22 cellular contexts compared by ENCODE assay signal in genomic region chr12:51917746-51918453, GRCh38. TPM values are rescaled to one million over a fixed set of nuclear protein-coding genes. Genes with fewer than 3 reads are reported as not detected.
A peak's percentile ranks its signal among the peaks of the same experiment; 100 is the strongest.
DNase-seq lines count a peak whose midpoint lies in the region; ATAC-seq, FAIRE-seq and TF ChIP-seq lines count a peak whose summit lies in the region.
"Had no signal": no experiment of that assay in that cellular context is flagged by ENCODE, and none has a peak within 500 bp of the region (broad histone marks: within the 10 kb centered on the region; RNA-seq: fewer than 3 reads in every experiment).

No MANE protein-coding gene starts in this region.

- peak; percentile 75 for TF ChIP-seq EP300 in K562 (IDR thresholded peaks at IDR 0.05; ENCODE audit: low read length)
- TF ChIP-seq EP300 in HepG2 (IDR thresholded peaks at IDR 0.05; ENCODE audit: low read depth in 2 of 2, low read length in 2 of 2): no peak
- no peak for TF ChIP-seq EP300 in HepG2 (CRISPR knock-in tag; IDR thresholded peaks at IDR 0.05; ENCODE audit: borderline replicate concordance)

- no peak overlapping the region for H3K4me3 Mint-ChIP-seq in T-cell
- H3K4me3 Mint-ChIP-seq: activated CD4-positive, alpha-beta T cell treated with anti-CD3 and anti-CD28 coated beads, Interleukin-2, amount 10 ng/mL, durations not matched to agents 7 days and 5 days; stimulated activated naive CD8-positive, alpha-beta T cell treated with anti-CD3 and anti-CD28 coated beads, Interleukin-15, amount 100 ng/mL, for 72 hours had no signal

- intact Hi-C loops in K562 (cut with micrococcal nuclease): no loop called here
- intact Hi-C loops in HepG2 (cut with micrococcal nuclease; ENCODE audit: unreplicated experiment): no loop called here

- H3K4me3 ChIP-seq in K562 (no peak overlapping the region), HepG2 (replicated peaks in 1 of 3; ENCODE audit: insufficient read depth in 1 of 3, low read depth in 2 of 3, low read length in 3 of 3) (no peak overlapping the region), skeletal muscle tissue (ENCODE audit: low read length in 3 of 3) (no peak overlapping the region)
- H3K4me3 ChIP-seq: right lobe of liver, SK-N-MC had no signal

- peaks cover 0 to 3% (median 0%) of the 10 kb centered on the region in 3 donors for H3K4me1 Mint-ChIP-seq in T-cell

- no peak overlapping the region for H3K27ac Mint-ChIP-seq in T-cell
- H3K27ac Mint-ChIP-seq: activated CD4-positive, alpha-beta T cell treated with anti-CD3 and anti-CD28 coated beads, Interleukin-2, amount 10 ng/mL, durations not matched to agents 7 days and 5 days had no signal

- BruUV-seq in K562 (replicated peaks; lab: Mats Ljungman, UMichigan) (no TSS peak), HepG2 (replicated peaks; lab: Mats Ljungman, UMichigan) (no TSS peak)

- WGBS in K562 (ENCODE audit: insufficient coverage, low coverage, missing lambda C conversion rate): under 1% methylated on average over 16 of the region's 16 CpGs
- 29% methylated on average over 10 of the region's 16 CpGs for WGBS in HepG2 (ENCODE audit: low lambda C conversion rate)

- FAIRE-seq in K562 (lab: Jason Lieb, UNC): peak; percentile 76
- no peak for FAIRE-seq in HepG2 (lab: Jason Lieb, UNC)
- FAIRE-seq: urothelium cell line had no signal

- H3K79me2 ChIP-seq in K562 (ENCODE audit: control insufficient read depth, insufficient read depth, low read length) (no peaks in the 10 kb centered on the region), HepG2 (ENCODE audit: insufficient read depth, low read length) (no peaks in the 10 kb centered on the region)

- ATAC-seq in K562 (peak; percentile 80), HepG2 (peak; percentile 55; the same call in 2 of the 3 replicates), T-cell (replicated peaks in 1 of 4) (no peak), GM18870 (IDR thresholded peaks at IDR 0.05; ENCODE audit: unreplicated experiment) (no peak)
- ATAC-seq: stimulated activated naive CD8-positive, alpha-beta T cell treated with anti-CD3 and anti-CD28 coated beads, Interleukin-15, amount 100 ng/mL, for 72 hours had no signal

- H2AFZ ChIP-seq in K562 (ENCODE audit: low read depth, low read length) (no peak overlapping the region), HepG2 (ENCODE audit: low read length) (no peak overlapping the region)

- CTCF ChIA-PET in K562 (lab: Yijun Ruan, JAX; ENCODE audit: low intra/inter-chr PET ratio) (no interaction called here), HepG2 (lab: Yijun Ruan, JAX; ENCODE audit: low intra/inter-chr PET ratio, low total read pairs) (no interaction called here), T-cell (lab: Charles Lee) (no interaction called here)

- H3K4me1 ChIP-seq in K562 (replicated peaks in 1 of 2; ENCODE audit: control insufficient read depth in 2 of 2, insufficient read depth in 2 of 2, low read length in 2 of 2): peaks cover 21 to 41% of the 10 kb centered on the region in 2 experiments
- H3K4me1 ChIP-seq in HepG2 (ENCODE audit: insufficient read depth, low read length): peaks cover 29% of the 10 kb centered on the region
- H3K4me1 ChIP-seq in skeletal muscle tissue (ENCODE audit: control insufficient read depth in 3 of 3, insufficient read depth in 3 of 3, low read length in 3 of 3): peaks cover 38 to 74% (median 63%) of the 10 kb centered on the region in 3 donors

- H4K20me1 ChIP-seq in K562 (replicated peaks; ENCODE audit: control insufficient read depth, insufficient read depth, low read length): peaks cover 10% of the 10 kb centered on the region
- no peaks in the 10 kb centered on the region for H4K20me1 ChIP-seq in HepG2 (ENCODE audit: insufficient read depth, low read length)

- DNase-seq in OCI-M1 (lab: John Stamatoyannopoulos, UW) (peak; percentile 73), K562 (ENCODE audit: extremely low read depth in 1 of 4, low spot score in 3 of 4) (peak in 2 of 4 experiments; percentile 65 to 82), HepG2 (ENCODE audit: low spot score) (no peak), T-cell (no peak), mucosa of gallbladder (ENCODE audit: low spot score) (no peak)
- DNase-seq: activated CD4-positive, alpha-beta T cell treated with anti-CD3 and anti-CD28 coated beads, Interleukin-2, amount 10 ng/mL, durations not matched to agents 7 days and 5 days; activated CD8-positive, alpha-beta memory T cell treated with anti-CD3 and anti-CD28 coated beads, Interleukin-2, amount 50 U/mL, for 48 hours; activated naive CD4-positive, alpha-beta T cell; cerebellar nuclear complex; Karpas-422; NCI-H1092; NCI-H2107; NCI-H526; occipital lobe; stimulated activated CD4-positive, alpha-beta T cell treated with anti-CD3 and anti-CD28 coated beads, Interleukin-1b, Interleukin-23, amount 100 ng/mL, for 48 hours; stimulated activated naive CD8-positive, alpha-beta T cell treated with anti-CD3 and anti-CD28 coated beads, Interleukin-15, amount 100 ng/mL, for 72 hours had no signal

- H3K27me3 ChIP-seq in K562 (ENCODE audit: control insufficient read depth in 2 of 2, insufficient read depth in 2 of 2, low read length in 2 of 2) (no peaks in the 10 kb centered on the region; a peak in 1 of 5 replicates), HepG2 (ENCODE audit: control insufficient read depth in 1 of 2, insufficient read depth in 2 of 2, low read length in 2 of 2) (peaks cover 1 to 17% of the 10 kb centered on the region in 2 experiments; a peak in 3 of 5 replicates), skeletal muscle tissue (ENCODE audit: control insufficient read depth in 3 of 3, insufficient read depth in 3 of 3, low read length in 3 of 3) (no peaks in the 10 kb centered on the region)
- H3K27me3 ChIP-seq: right lobe of liver had no signal

- H3K27me3 Mint-ChIP-seq in T-cell: peaks cover under 1 to 2% of the 10 kb centered on the region in 2 donors
- H3K27me3 Mint-ChIP-seq: activated CD4-positive, alpha-beta T cell treated with anti-CD3 and anti-CD28 coated beads, Interleukin-2, amount 10 ng/mL, durations not matched to agents 7 days and 5 days had no signal

- in situ Hi-C loops in K562 (cut with MboI) (no loop called here), HepG2 (cut with HindIII; ENCODE audit: extremely low pct_ligation_motif_present, low pct_unique_long_range_greater_than_20kb) (no loop called here)

- POLR2A ChIA-PET in K562 (lab: Yijun Ruan, JAX): interaction anchor here (0.5 to 2.1 kb wide), 5 partner anchors 9 to 699 kb away, joined by 3 to 9 read pairs (median 4); no protein-coding TSS in a partner anchor
- POLR2A ChIA-PET in HepG2 (lab: Yijun Ruan, JAX): no interaction called here
- POLR2A ChIA-PET in T-cell (lab: Charles Lee): no interaction called here

- H3K36me3 Mint-ChIP-seq in T-cell: no peaks in the 10 kb centered on the region

- H3K9me3 ChIP-seq in K562 (replicated peaks; ENCODE audit: control insufficient read depth, insufficient read depth, low read depth, low read length) (no peaks in the 10 kb centered on the region), HepG2 (ENCODE audit: low read length) (no peaks in the 10 kb centered on the region), skeletal muscle tissue (ENCODE audit: control insufficient read depth in 3 of 3, low read length in 3 of 3) (no peaks in the 10 kb centered on the region)
- H3K9me3 ChIP-seq: right lobe of liver had no signal

- H3K9ac ChIP-seq in K562 (ENCODE audit: insufficient read depth in 1 of 2, low read depth in 2 of 2, low read length in 2 of 2): peak overlapping the region in 1 of 2 experiments; percentile 60; a peak in 2 of 4 replicates
- H3K9ac ChIP-seq in HepG2 (ENCODE audit: insufficient read depth, low read depth, low read length): no peak overlapping the region
- H3K9ac ChIP-seq in skeletal muscle tissue (ENCODE audit: low read depth in 1 of 3, low read length in 3 of 3): peak overlapping the region in 1 of 3 donors; percentile 33

- H3K9me1 ChIP-seq in K562 (ENCODE audit: control insufficient read depth, insufficient read depth, low read length): no peaks in the 10 kb centered on the region

- TF ChIP-seq CTCF in K562 (IDR thresholded peaks at IDR 0.05 in 2 of 3, conservative IDR thresholded peaks at IDR 0.05 in 1 of 3; ENCODE audit: insufficient read depth in 2 of 3, low read depth in 1 of 3, low read length in 3 of 3) (no peak), HepG2 (CRISPR knock-in tag; IDR thresholded peaks at IDR 0.05) (no peak)

- H3K36me3 ChIP-seq in K562 (ENCODE audit: control insufficient read depth, insufficient read depth, low read length) (no peaks in the 10 kb centered on the region), HepG2 (replicated peaks in 1 of 2; ENCODE audit: control insufficient read depth in 1 of 2, insufficient read depth in 2 of 2, low read length in 2 of 2) (no peaks in the 10 kb centered on the region), skeletal muscle tissue (ENCODE audit: control insufficient read depth in 3 of 3, insufficient read depth in 3 of 3, low read length in 3 of 3) (peaks cover 6 to 19% (median 13%) of the 10 kb centered on the region in 3 donors)
- H3K36me3 ChIP-seq: right lobe of liver had no signal

- TF ChIP-seq POLR2A in K562 (conservative IDR thresholded peaks at IDR 0.05): no peak
- no peak for TF ChIP-seq POLR2A in HepG2 (IDR thresholded peaks at IDR 0.05; ENCODE audit: insufficient read depth in 1 of 2, low read depth in 2 of 2, low read length in 2 of 2)

- no peak overlapping the region for H3K27ac ChIP-seq in K562 (ENCODE audit: extremely low read depth, low read depth, low read length)
- no peak overlapping the region for H3K27ac ChIP-seq in HepG2 (ENCODE audit: extremely low read length, insufficient read depth, low read length)
- H3K27ac ChIP-seq in skeletal muscle tissue (ENCODE audit: low read depth, low read length): peak overlapping the region; percentile 25
- H3K27ac ChIP-seq: right lobe of liver, SK-N-MC had no signal

- no peaks in the 10 kb centered on the region for H3K9me3 Mint-ChIP-seq in T-cell
- H3K9me3 Mint-ChIP-seq: activated CD4-positive, alpha-beta T cell treated with anti-CD3 and anti-CD28 coated beads, Interleukin-2, amount 10 ng/mL, durations not matched to agents 7 days and 5 days; stimulated activated naive CD8-positive, alpha-beta T cell treated with anti-CD3 and anti-CD28 coated beads, Interleukin-15, amount 100 ng/mL, for 72 hours had no signal

- H3K4me2 ChIP-seq in K562 (ENCODE audit: insufficient read depth, low read length) (peak overlapping the region; percentile 1; the same call in 1 of the 2 replicates), HepG2 (ENCODE audit: low read depth, low read length) (peak overlapping the region; percentile 1; the same call in 1 of the 2 replicates)

- TF ChIP-seq RAD21 in K562 (CRISPR knock-in tag; conservative IDR thresholded peaks at IDR 0.05 in 1 of 2, IDR thresholded peaks at IDR 0.05 in 1 of 2) (no peak), HepG2 (CRISPR knock-in tag; IDR thresholded peaks at IDR 0.05) (no peak)

RNA-seq across cellular contexts. Expression of gene ACVRL1, which starts 10.6 kb away (rescaled TPM):
- total RNA-seq in K562 (2011; cell fraction: chromatin; rRNA removed; ENCODE audit: low replicate concordance): 1.3 and 3.5 TPM in 2 replicates
- total RNA-seq in K562 (2011; cell fraction: nucleolus; rRNA removed): 2.1 and 2.7 TPM in 2 replicates
- 1.2 and 2.4 TPM in 2 replicates for total RNA-seq in K562 (2011; cell fraction: nucleoplasm; rRNA removed)
- total RNA-seq in K562 (2014; rRNA removed) (0.20 and 0.91 TPM in 2 replicates), K562 (2014; rRNA removed; fragmentation: Illumina TruSeq; extraction: Trizol) (0.06 and 0.22 TPM in 2 replicates), K562 (2015; rRNA removed; fragmentation: Illumina TruSeq; extraction: Trizol) (0.36 and 0.87 TPM in 2 replicates), K562 (2021) (1.3 and 1.4 TPM in 2 replicates), HepG2 (2016; rRNA removed; fragmentation: Illumina TruSeq; extraction: Trizol) (not detected in 2 replicates), skeletal muscle tissue (56.9 TPM), T-cell (under 1 TPM in 3 of 5 donors, not detected in 2; 0.16 to 0.58 (median 0.23) TPM), mucosa of gallbladder (37.1 TPM)
- polyA plus RNA-seq in K562 (2011; rRNA removed) (0.26 and 0.83 TPM in 2 replicates), K562 (2014; fragmentation: Illumina TruSeq; extraction: Trizol) (0.30 and 0.71 TPM in 2 replicates), K562 (2014; fragmentation: Nextera tagmentation; extraction: Ambion mirVana) (under 1 TPM; 0.07 to 0.11 TPM), K562 (2014; rRNA removed) (0.42 and 0.45 TPM in 2 replicates), HepG2 (2011; rRNA removed) (not detected in 2 replicates)
- polyA plus RNA-seq in K562 (2011; cell fraction: cytosol; rRNA removed): 0.39 and 0.47 TPM in 2 replicates
- 2.0 and 2.1 TPM in 2 replicates for polyA plus RNA-seq in K562 (2011; cell fraction: nucleus; rRNA removed)
- 1.2 and 5.1 TPM in 2 replicates for polyA plus RNA-seq in K562 (2012)
- 0.28 and 1.2 TPM in 2 replicates for polyA minus RNA-seq in K562 (2011; rRNA and poly(A)+ RNA removed)
- not detected in 2 replicates for polyA minus RNA-seq in K562 (2011; cell fraction: cytosol; rRNA and poly(A)+ RNA removed)
- 0.94 and 1.7 TPM in 2 replicates for polyA minus RNA-seq in K562 (2011; cell fraction: nucleus; rRNA and poly(A)+ RNA removed)
- total RNA-seq in HepG2 (2016; cell fraction: cytosol; rRNA removed; fragmentation: Illumina TruSeq; extraction: Trizol; ENCODE audit: low read depth): not detected in 2 replicates
- total RNA-seq in HepG2 (2016; cell fraction: insoluble cytoplasmic fraction; rRNA removed; fragmentation: Illumina TruSeq; extraction: Trizol): not detected in 2 replicates
- total RNA-seq in HepG2 (2016; cell fraction: membrane; rRNA removed; fragmentation: Illumina TruSeq; extraction: Trizol): not detected in 2 replicates
- total RNA-seq in HepG2 (2016; cell fraction: nucleus; rRNA removed; fragmentation: Illumina TruSeq; extraction: Trizol): not detected in 2 replicates
- polyA plus RNA-seq in HepG2 (2011; cell fraction: cytosol; rRNA removed): not detected in 2 replicates
- polyA plus RNA-seq in HepG2 (2011; cell fraction: nucleus; rRNA removed): not detected in 2 replicates
- polyA plus RNA-seq in HepG2 (2012): not detected in 2 replicates
- not detected in 2 replicates for polyA plus RNA-seq in HepG2 (2016; cell fraction: cytosol; fragmentation: Illumina TruSeq; extraction: Trizol; ENCODE audit: low read depth)
- polyA plus RNA-seq in HepG2 (2016; cell fraction: insoluble cytoplasmic fraction; fragmentation: Illumina TruSeq; extraction: Trizol; ENCODE audit: low read depth): not detected in 2 replicates
- polyA plus RNA-seq in HepG2 (2016; cell fraction: membrane; fragmentation: Illumina TruSeq; extraction: Trizol; ENCODE audit: low read depth): not detected in 2 replicates
- not detected in 2 replicates for polyA plus RNA-seq in HepG2 (2016; cell fraction: nucleus; fragmentation: Illumina TruSeq; extraction: Trizol; ENCODE audit: insufficient read depth, low read depth)
- polyA minus RNA-seq in HepG2 (2011; rRNA and poly(A)+ RNA removed; ENCODE audit: low replicate concordance): 0.05 TPM in 1 of 2 replicates, not detected in the other
- not detected in 2 replicates for polyA minus RNA-seq in HepG2 (2011; cell fraction: cytosol; rRNA and poly(A)+ RNA removed)
- not detected in 2 replicates for polyA minus RNA-seq in HepG2 (2011; cell fraction: nucleus; rRNA and poly(A)+ RNA removed)
- total RNA-seq: activated CD4-positive, alpha-beta T cell treated with anti-CD3 and anti-CD28 coated beads, Interleukin-2, amount 10 ng/mL, durations not matched to agents 7 days and 5 days had no signal

RNA-seq across cellular contexts. Expression of gene ANKRD33, which starts 30.0 kb away (rescaled TPM):
- total RNA-seq in K562 (2011; cell fraction: chromatin; rRNA removed; ENCODE audit: low replicate concordance): 0.21 and 0.51 TPM in 2 replicates
- total RNA-seq in K562 (2011; cell fraction: nucleolus; rRNA removed): 0.39 and 0.50 TPM in 2 replicates
- 0.31 and 0.37 TPM in 2 replicates for total RNA-seq in K562 (2011; cell fraction: nucleoplasm; rRNA removed)
- total RNA-seq in K562 (2014; rRNA removed) (not detected in 2 replicates), K562 (2014; rRNA removed; fragmentation: Illumina TruSeq; extraction: Trizol) (0.07 and 0.10 TPM in 2 replicates), K562 (2015; rRNA removed; fragmentation: Illumina TruSeq; extraction: Trizol) (0.11 and 0.23 TPM in 2 replicates), K562 (2021) (0.20 TPM in 1 of 2 replicates, not detected in the other), HepG2 (2016; rRNA removed; fragmentation: Illumina TruSeq; extraction: Trizol) (not detected in 2 replicates), skeletal muscle tissue (not detected), T-cell (not detected), mucosa of gallbladder (not detected)
- polyA plus RNA-seq in K562 (2011; rRNA removed) (0.06 and 0.08 TPM in 2 replicates), K562 (2014; fragmentation: Illumina TruSeq; extraction: Trizol) (0.04 TPM in 1 of 2 replicates, not detected in the other), K562 (2014; fragmentation: Nextera tagmentation; extraction: Ambion mirVana) (not detected), K562 (2014; rRNA removed) (0.11 TPM in 1 of 2 replicates, not detected in the other), HepG2 (2011; rRNA removed) (0.04 and 0.07 TPM in 2 replicates)
- 0.04 TPM in 1 of 2 replicates, not detected in the other for polyA plus RNA-seq in K562 (2011; cell fraction: cytosol; rRNA removed)
- 0.18 and 0.47 TPM in 2 replicates for polyA plus RNA-seq in K562 (2011; cell fraction: nucleus; rRNA removed)
- polyA plus RNA-seq in K562 (2012): 0.17 and 3.1 TPM in 2 replicates
- not detected in 2 replicates for polyA minus RNA-seq in K562 (2011; rRNA and poly(A)+ RNA removed)
- not detected in 2 replicates for polyA minus RNA-seq in K562 (2011; cell fraction: cytosol; rRNA and poly(A)+ RNA removed)
- polyA minus RNA-seq in K562 (2011; cell fraction: nucleus; rRNA and poly(A)+ RNA removed): 0.27 and 0.44 TPM in 2 replicates
- not detected in 2 replicates for total RNA-seq in HepG2 (2016; cell fraction: cytosol; rRNA removed; fragmentation: Illumina TruSeq; extraction: Trizol; ENCODE audit: low read depth)
- not detected in 2 replicates for total RNA-seq in HepG2 (2016; cell fraction: insoluble cytoplasmic fraction; rRNA removed; fragmentation: Illumina TruSeq; extraction: Trizol)
- total RNA-seq in HepG2 (2016; cell fraction: membrane; rRNA removed; fragmentation: Illumina TruSeq; extraction: Trizol): not detected in 2 replicates
- total RNA-seq in HepG2 (2016; cell fraction: nucleus; rRNA removed; fragmentation: Illumina TruSeq; extraction: Trizol): not detected in 2 replicates
- 0.03 and 0.04 TPM in 2 replicates for polyA plus RNA-seq in HepG2 (2011; cell fraction: cytosol; rRNA removed)
- 0.16 and 0.33 TPM in 2 replicates for polyA plus RNA-seq in HepG2 (2011; cell fraction: nucleus; rRNA removed)
- not detected in 2 replicates for polyA plus RNA-seq in HepG2 (2012)
- not detected in 2 replicates for polyA plus RNA-seq in HepG2 (2016; cell fraction: cytosol; fragmentation: Illumina TruSeq; extraction: Trizol; ENCODE audit: low read depth)
- polyA plus RNA-seq in HepG2 (2016; cell fraction: insoluble cytoplasmic fraction; fragmentation: Illumina TruSeq; extraction: Trizol; ENCODE audit: low read depth): not detected in 2 replicates
- polyA plus RNA-seq in HepG2 (2016; cell fraction: membrane; fragmentation: Illumina TruSeq; extraction: Trizol; ENCODE audit: low read depth): not detected in 2 replicates
- polyA plus RNA-seq in HepG2 (2016; cell fraction: nucleus; fragmentation: Illumina TruSeq; extraction: Trizol; ENCODE audit: insufficient read depth, low read depth): not detected in 2 replicates
- polyA minus RNA-seq in HepG2 (2011; rRNA and poly(A)+ RNA removed; ENCODE audit: low replicate concordance): 0.05 and 0.18 TPM in 2 replicates
- polyA minus RNA-seq in HepG2 (2011; cell fraction: cytosol; rRNA and poly(A)+ RNA removed): not detected in 2 replicates
- polyA minus RNA-seq in HepG2 (2011; cell fraction: nucleus; rRNA and poly(A)+ RNA removed): not detected in 2 replicates
- total RNA-seq: activated CD4-positive, alpha-beta T cell treated with anti-CD3 and anti-CD28 coated beads, Interleukin-2, amount 10 ng/mL, durations not matched to agents 7 days and 5 days; kidney epithelial cell; occipital lobe had no signal

RNA-seq across cellular contexts. Expression of gene ACVR1B, which starts 33.6 kb away (rescaled TPM):
- total RNA-seq in K562 (2011; cell fraction: chromatin; rRNA removed; ENCODE audit: low replicate concordance): 23.4 and 35.1 TPM in 2 replicates
- total RNA-seq in K562 (2011; cell fraction: nucleolus; rRNA removed): 25.7 and 30.9 TPM in 2 replicates
- total RNA-seq in K562 (2011; cell fraction: nucleoplasm; rRNA removed): 34.2 and 41.3 TPM in 2 replicates
- total RNA-seq in K562 (2014; rRNA removed) (6.8 and 8.6 TPM in 2 replicates), K562 (2014; rRNA removed; fragmentation: Illumina TruSeq; extraction: Trizol) (5.9 and 6.7 TPM in 2 replicates), K562 (2015; rRNA removed; fragmentation: Illumina TruSeq; extraction: Trizol) (5.9 and 6.9 TPM in 2 replicates), K562 (2021) (10.3 and 15.1 TPM in 2 replicates), HepG2 (2016; rRNA removed; fragmentation: Illumina TruSeq; extraction: Trizol) (5.8 and 8.9 TPM in 2 replicates), skeletal muscle tissue (8.4 TPM), T-cell (10 to 100 TPM in 4 of 5 donors, 1 to 10 TPM in 1; 9.0 to 12.6 (median 11.8) TPM), mucosa of gallbladder (49.8 TPM)
- polyA plus RNA-seq in K562 (2011; rRNA removed) (8.0 and 8.4 TPM in 2 replicates), K562 (2014; fragmentation: Illumina TruSeq; extraction: Trizol) (9.9 and 10.8 TPM in 2 replicates), K562 (2014; fragmentation: Nextera tagmentation; extraction: Ambion mirVana) (under 1 TPM; 0.97 to 0.98 TPM), K562 (2014; rRNA removed) (7.2 and 11.3 TPM in 2 replicates), HepG2 (2011; rRNA removed) (12.1 and 14.1 TPM in 2 replicates)
- 7.8 and 8.1 TPM in 2 replicates for polyA plus RNA-seq in K562 (2011; cell fraction: cytosol; rRNA removed)
- 11.1 and 12.6 TPM in 2 replicates for polyA plus RNA-seq in K562 (2011; cell fraction: nucleus; rRNA removed)
- polyA plus RNA-seq in K562 (2012): 7.8 and 12.4 TPM in 2 replicates
- 12.3 and 13.4 TPM in 2 replicates for polyA minus RNA-seq in K562 (2011; rRNA and poly(A)+ RNA removed)
- polyA minus RNA-seq in K562 (2011; cell fraction: cytosol; rRNA and poly(A)+ RNA removed): 5.4 and 7.0 TPM in 2 replicates
- polyA minus RNA-seq in K562 (2011; cell fraction: nucleus; rRNA and poly(A)+ RNA removed): 4.3 and 6.0 TPM in 2 replicates
- 2.0 and 2.2 TPM in 2 replicates for total RNA-seq in HepG2 (2016; cell fraction: cytosol; rRNA removed; fragmentation: Illumina TruSeq; extraction: Trizol; ENCODE audit: low read depth)
- 4.3 and 9.8 TPM in 2 replicates for total RNA-seq in HepG2 (2016; cell fraction: insoluble cytoplasmic fraction; rRNA removed; fragmentation: Illumina TruSeq; extraction: Trizol)
- 5.4 and 7.6 TPM in 2 replicates for total RNA-seq in HepG2 (2016; cell fraction: membrane; rRNA removed; fragmentation: Illumina TruSeq; extraction: Trizol)
- 9.9 and 14.3 TPM in 2 replicates for total RNA-seq in HepG2 (2016; cell fraction: nucleus; rRNA removed; fragmentation: Illumina TruSeq; extraction: Trizol)
- polyA plus RNA-seq in HepG2 (2011; cell fraction: cytosol; rRNA removed): 12.0 and 13.7 TPM in 2 replicates
- polyA plus RNA-seq in HepG2 (2011; cell fraction: nucleus; rRNA removed): 12.5 and 12.9 TPM in 2 replicates
- polyA plus RNA-seq in HepG2 (2012): 10.8 and 11.8 TPM in 2 replicates
- polyA plus RNA-seq in HepG2 (2016; cell fraction: cytosol; fragmentation: Illumina TruSeq; extraction: Trizol; ENCODE audit: low read depth): 1.1 and 1.3 TPM in 2 replicates
- polyA plus RNA-seq in HepG2 (2016; cell fraction: insoluble cytoplasmic fraction; fragmentation: Illumina TruSeq; extraction: Trizol; ENCODE audit: low read depth): 5.3 and 5.6 TPM in 2 replicates
- 3.8 and 4.6 TPM in 2 replicates for polyA plus RNA-seq in HepG2 (2016; cell fraction: membrane; fragmentation: Illumina TruSeq; extraction: Trizol; ENCODE audit: low read depth)
- 16.9 and 17.0 TPM in 2 replicates for polyA plus RNA-seq in HepG2 (2016; cell fraction: nucleus; fragmentation: Illumina TruSeq; extraction: Trizol; ENCODE audit: insufficient read depth, low read depth)
- polyA minus RNA-seq in HepG2 (2011; rRNA and poly(A)+ RNA removed; ENCODE audit: low replicate concordance): 22.8 and 32.8 TPM in 2 replicates
- 9.7 and 13.2 TPM in 2 replicates for polyA minus RNA-seq in HepG2 (2011; cell fraction: cytosol; rRNA and poly(A)+ RNA removed)
- 12.1 and 14.2 TPM in 2 replicates for polyA minus RNA-seq in HepG2 (2011; cell fraction: nucleus; rRNA and poly(A)+ RNA removed)

Comparison
In these comparisons a context has a peak if more than half of its experiments do, and no peak if none do; other contexts are left out.
1. ATAC-seq: peak in K562 (single experiment) and HepG2 (single experiment); none in T-cell (0 of 4) and GM18870 (single experiment).